In genomic region chr1:93111561-93111960, GRCh38 we compare ENCODE assay signal across 14 cellular contexts. TPM values are rescaled to one million over a fixed set of nuclear protein-coding genes. Genes with fewer than 3 reads are reported as not detected.
A peak's percentile ranks its signal among the peaks of the same experiment; 100 is the strongest.
DNase-seq lines count a peak whose midpoint lies in the region; TF ChIP-seq lines count a peak whose summit lies in the region.
"Had no signal": no experiment of that assay in that cellular context is flagged by ENCODE, and none has a peak within 500 bp of the region (broad histone marks: within the 10 kb centered on the region; RNA-seq: fewer than 3 reads in every experiment).

No MANE protein-coding gene starts in this region.

- no TSS peak for BruUV-seq in A673 (replicated peaks; lab: Mats Ljungman, UMichigan)

- H3K9me3 ChIP-seq in A673 (ENCODE audit: low read depth, low read length, poor library complexity, severe bottlenecking), result peaks cover 21% of the 10 kb centered on the region

- no peak for DNase-seq in A673 (ENCODE audit: low spot score)
- no peak for DNase-seq in HFFc6
- no peak for DNase-seq in activated T-helper 2 cell treated with anti-CD3 and anti-CD28 coated beads, Interferon-gamma antibody, Interleukin-2, Interleukin-4, amounts not matched to agents 10 μg/mL and 5 μg/mL and 100 μg/mL, durations not matched to agents 14 hours and 24 hours and 36 hours (ENCODE audit: low spot score)
- DNase-seq in iris pigment epithelial cell (ENCODE audit: low read depth), result peak; percentile 12
- DNase-seq in DMS79 (lab: John Stamatoyannopoulos, UW), result no peak
- no peak for DNase-seq in stimulated activated naive CD4-positive, alpha-beta T cell treated with Interleukin-2 at 50 U/mL for 16 hours (lab: John Stamatoyannopoulos, UW)
- no peak for DNase-seq in activated naive CD4-positive, alpha-beta T cell treated with anti-CD3 and anti-CD28 coated beads, Interleukin-2, amount 50 U/mL, for 16 hours
- DNase-seq in HK-2 (ENCODE audit: unreplicated experiment), result no peak
- DNase-seq: activated CD8-positive, alpha-beta memory T cell treated with anti-CD3 and anti-CD28 coated beads, Interleukin-2, amount 50 U/mL, for 4 hours; amniotic stem cell; DMS 273 treated with DMSO at 0.1 percent for 48 hours; NCI-H1105 treated with DMSO at 0.1 percent for 48 hours; stimulated activated CD4-positive, alpha-beta T cell treated with anti-CD3 and anti-CD28 coated beads, Interleukin-15, amount 100 ng/mL, for 24 hours; tibial artery had no signal

- TF ChIP-seq CTCF in A673 (conservative IDR thresholded peaks at IDR 0.05; ENCODE audit: low read depth, low read length), result no peak
- no peak for TF ChIP-seq CTCF in HFFc6 (IDR thresholded peaks at IDR 0.05)

- H3K27ac ChIP-seq in A673 (ENCODE audit: low read depth, low read length, poor library complexity, severe bottlenecking), result peak overlapping the region; percentile 50
- H3K27ac ChIP-seq: tibial artery had no signal

- POLR2A ChIA-PET in A673 (lab: Charles Lee; ENCODE audit: low non-redundant PET), result no interaction called here

- peaks cover 11% of the 10 kb centered on the region for H3K4me1 ChIP-seq in A673 (ENCODE audit: insufficient read depth, low read length, poor library complexity, severe bottlenecking)

- H3K36me3 ChIP-seq in A673 (ENCODE audit: insufficient read depth, low read length, poor library complexity, severe bottlenecking), result peaks cover 41% of the 10 kb centered on the region

- no peaks in the 10 kb centered on the region for H3K27me3 ChIP-seq in A673 (replicated peaks; ENCODE audit: insufficient read depth, low read depth, low read length, poor library complexity)
- H3K27me3 ChIP-seq: tibial artery had no signal

- H3K4me3 ChIP-seq in A673 (ENCODE audit: low read depth, low read length, poor library complexity, severe bottlenecking), result no peak overlapping the region
- H3K4me3 ChIP-seq: tibial artery had no signal

- peak overlapping the region; percentile 42; the same call in 1 of the 2 replicates for H3K27ac Mint-ChIP-seq in HFFc6
- H3K27ac Mint-ChIP-seq in activated T-helper 2 cell treated with anti-CD3 and anti-CD28 coated beads, Interferon-gamma antibody, Interleukin-2, Interleukin-4, amounts not matched to agents 10 μg/mL and 5 μg/mL and 100 μg/mL, durations not matched to agents 14 hours and 24 hours and 36 hours, result peak overlapping the region; percentile 42

- intact Hi-C loops in A673 (cut with micrococcal nuclease; ENCODE audit: unreplicated experiment), result no loop called here
- intact Hi-C loops in activated T-helper 2 cell treated with anti-CD3 and anti-CD28 coated beads, Interferon-gamma antibody, Interleukin-2, Interleukin-4, amounts not matched to agents 10 μg/mL and 5 μg/mL and 100 μg/mL, durations not matched to agents 14 hours and 24 hours and 36 hours (cut with micrococcal nuclease), result no loop called here

- H3K4me3 Mint-ChIP-seq in HFFc6, result peak overlapping the region; percentile 59
- H3K4me3 Mint-ChIP-seq in activated T-helper 2 cell treated with anti-CD3 and anti-CD28 coated beads, Interferon-gamma antibody, Interleukin-2, Interleukin-4, amounts not matched to agents 10 μg/mL and 5 μg/mL and 100 μg/mL, durations not matched to agents 14 hours and 24 hours and 36 hours (ENCODE audit: low read depth), result no peak overlapping the region

- peaks cover 20% of the 10 kb centered on the region for H3K9me3 Mint-ChIP-seq in HFFc6
- H3K9me3 Mint-ChIP-seq in activated T-helper 2 cell treated with anti-CD3 and anti-CD28 coated beads, Interferon-gamma antibody, Interleukin-2, Interleukin-4, amounts not matched to agents 10 μg/mL and 5 μg/mL and 100 μg/mL, durations not matched to agents 14 hours and 24 hours and 36 hours, result peaks cover 20% of the 10 kb centered on the region

- peaks cover 33% of the 10 kb centered on the region for H3K36me3 Mint-ChIP-seq in HFFc6 (ENCODE audit: low read depth)
- H3K36me3 Mint-ChIP-seq in activated T-helper 2 cell treated with anti-CD3 and anti-CD28 coated beads, Interferon-gamma antibody, Interleukin-2, Interleukin-4, amounts not matched to agents 10 μg/mL and 5 μg/mL and 100 μg/mL, durations not matched to agents 14 hours and 24 hours and 36 hours (ENCODE audit: low read depth), result peaks cover 67% of the 10 kb centered on the region

- H3K27me3 Mint-ChIP-seq in HFFc6 (ENCODE audit: insufficient read depth), result no peaks in the 10 kb centered on the region
- no peaks in the 10 kb centered on the region for H3K27me3 Mint-ChIP-seq in activated T-helper 2 cell treated with anti-CD3 and anti-CD28 coated beads, Interferon-gamma antibody, Interleukin-2, Interleukin-4, amounts not matched to agents 10 μg/mL and 5 μg/mL and 100 μg/mL, durations not matched to agents 14 hours and 24 hours and 36 hours (ENCODE audit: low read depth)

- peaks cover 36% of the 10 kb centered on the region for H3K4me1 Mint-ChIP-seq in HFFc6 (ENCODE audit: low read depth)
- peaks cover 20% of the 10 kb centered on the region for H3K4me1 Mint-ChIP-seq in activated T-helper 2 cell treated with anti-CD3 and anti-CD28 coated beads, Interferon-gamma antibody, Interleukin-2, Interleukin-4, amounts not matched to agents 10 μg/mL and 5 μg/mL and 100 μg/mL, durations not matched to agents 14 hours and 24 hours and 36 hours (ENCODE audit: low read depth)

- CTCF ChIA-PET in A673 (lab: Charles Lee), result no interaction called here

RNA-seq across cellular contexts. Expression of gene MTF2, which starts 32.5 kb away (rescaled TPM):
- total RNA-seq in A673 (2021), result 68.5 and 68.7 TPM in 2 replicates
- total RNA-seq in HFFc6 (2021; fragmentation: NEBNext Ultra II Directional; extraction: Animal tissue kit (Norgen Biotek cat#: 25700)), result 10 to 100 TPM; 12.5 to 17.1 (median 14.0) TPM
- total RNA-seq in activated T-helper 2 cell treated with anti-CD3 and anti-CD28 coated beads, Interferon-gamma antibody, Interleukin-2, Interleukin-4, amounts not matched to agents 10 μg/mL and 5 μg/mL and 100 μg/mL, durations not matched to agents 14 hours and 24 hours and 36 hours, result 73.1 and 83.5 TPM in 2 replicates
